Comparison of ENCODE assay signal across 14 cellular contexts in the genomic region with DNA sequence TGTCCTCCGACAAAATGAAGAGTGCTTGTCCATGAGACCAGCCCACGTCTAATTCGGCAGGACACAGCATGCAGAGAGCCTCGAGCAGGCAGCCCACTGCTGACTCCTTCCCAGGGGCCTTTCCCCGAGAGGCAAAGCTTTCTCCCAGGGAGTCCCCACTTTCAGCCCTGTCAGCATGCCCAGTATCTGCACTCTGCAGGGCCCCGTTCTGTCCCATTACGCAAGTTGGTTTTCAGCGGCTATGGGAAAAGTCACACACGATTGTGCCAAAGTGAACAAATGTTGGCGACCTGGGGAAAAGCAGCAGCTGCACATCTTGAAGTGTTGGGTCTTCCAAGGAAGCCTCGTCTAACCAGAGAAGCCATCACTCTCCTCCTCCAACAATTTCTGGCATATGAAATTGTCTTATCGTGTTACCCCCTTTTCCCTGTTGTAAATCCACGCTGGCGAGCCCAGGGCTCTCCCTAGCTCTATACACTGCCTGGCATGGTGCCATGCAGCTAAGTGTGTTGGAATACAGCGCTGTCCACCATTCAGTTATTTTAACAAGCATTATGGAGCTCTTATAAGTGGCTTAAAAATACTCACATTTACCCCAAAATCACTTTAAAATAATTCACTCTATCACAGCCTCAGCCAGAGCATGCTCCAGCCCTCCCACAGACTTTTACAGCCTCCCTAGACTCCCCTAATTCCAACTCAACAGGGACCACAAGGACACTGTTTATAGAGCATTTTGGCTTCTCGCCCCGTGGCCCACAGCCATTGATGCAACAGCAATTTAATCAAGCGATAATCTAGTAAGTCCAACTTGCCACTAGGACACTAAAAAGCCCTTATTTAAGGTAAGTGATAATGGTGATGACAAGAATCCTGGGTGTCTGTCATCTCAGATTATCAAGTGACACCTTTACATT. TPM values are rescaled to one million over a fixed set of nuclear protein-coding genes. Genes with fewer than 3 reads are reported as not detected.
DNase-seq lines count a peak whose midpoint lies in the region; ATAC-seq, FAIRE-seq and TF ChIP-seq lines count a peak whose summit lies in the region.
"Not testable (repeated sequence)": the region's sequence is repeated elsewhere in the genome, so short reads cannot be mapped to it uniquely, and the experiment has no call there.
"Had no signal": no experiment of that assay in that cellular context is flagged by ENCODE, and none has a peak within 500 bp of the region (broad histone marks: within the 10 kb centered on the region; RNA-seq: fewer than 3 reads in every experiment).

No MANE protein-coding gene starts in this region.

- not testable (repeated sequence) for H3K4me1 ChIP-seq in right cardiac atrium (ENCODE audit: control insufficient read depth, insufficient read depth, low read length); gastrocnemius medialis; aorta (ENCODE audit: control insufficient read depth in 1 of 2, insufficient read depth in 2 of 2, low read length in 2 of 2)

- H3K27ac ChIP-seq in right cardiac atrium (ENCODE audit: low read length); aorta (ENCODE audit: low read depth in 1 of 2, low read length in 2 of 2): not testable (repeated sequence)
- peak overlapping the region in 1 of 4 donors; percentile 33 for H3K27ac ChIP-seq in gastrocnemius medialis

- H3K4me3 ChIP-seq in bronchial epithelial cell (ENCODE audit: low read depth, low read length); right cardiac atrium (ENCODE audit: low read length); gastrocnemius medialis; aorta (ENCODE audit: low read length in 2 of 2): not testable (repeated sequence)

- TF ChIP-seq POLR2A in gastrocnemius medialis (IDR thresholded peaks at IDR 0.05), result not testable (repeated sequence)

- H3K4me1 Mint-ChIP-seq in T-helper 17 cell, neural crest cell: not testable (repeated sequence)

- H3K27ac Mint-ChIP-seq in T-helper 17 cell, result not testable (repeated sequence)
- H3K27ac Mint-ChIP-seq in neural crest cell (ENCODE audit: unreplicated experiment), result peak overlapping the region; percentile 16

- not testable (repeated sequence) for TF ChIP-seq CTCF in bronchial epithelial cell (IDR thresholded peaks at IDR 0.05; ENCODE audit: insufficient read depth, low read length, severe bottlenecking); neural crest cell (conservative IDR thresholded peaks at IDR 0.05); gastrocnemius medialis (IDR thresholded peaks at IDR 0.05 in 4 of 5, conservative IDR thresholded peaks at IDR 0.05 in 1 of 5)

- peaks cover 10% of the 10 kb centered on the region for H3K36me3 Mint-ChIP-seq in T-helper 17 cell (ENCODE audit: low read depth)
- not testable (repeated sequence) for H3K36me3 Mint-ChIP-seq in neural crest cell (ENCODE audit: low read depth)

- in situ Hi-C loops in gastrocnemius medialis (cut with MboI; ENCODE audit: low sequenced_read_pairs in 4 of 4), result loop anchor here in 1 of 4 donors (25.0 kb wide), 1 partner anchor 293 kb away; no protein-coding TSS in a partner anchor

- not testable (repeated sequence) for H3K36me3 ChIP-seq in bronchial epithelial cell (ENCODE audit: control insufficient read depth, insufficient read depth, low read length); gastrocnemius medialis; aorta (ENCODE audit: control insufficient read depth in 1 of 2, insufficient read depth in 2 of 2, low read length in 1 of 2)

- not testable (repeated sequence) for H3K9me3 Mint-ChIP-seq in neural crest cell

- H3K9me3 ChIP-seq in T-helper 17 cell (ENCODE audit: control insufficient read depth, low read length, poor library complexity, severe bottlenecking); right cardiac atrium (ENCODE audit: control insufficient read depth, low read length); gastrocnemius medialis; aorta (ENCODE audit: control insufficient read depth, low read length): not testable (repeated sequence)

- H3K4me3 Mint-ChIP-seq in T-helper 17 cell, result peak overlapping the region; percentile 36
- H3K4me3 Mint-ChIP-seq in neural crest cell, result not testable (repeated sequence)

- intact Hi-C loops in right cardiac atrium (cut with DNase I); gastrocnemius medialis (cut with DNase I; ENCODE audit: low total_unique reads); aorta (cut with DNase I): not testable (repeated sequence)

- H3K27me3 ChIP-seq in bronchial epithelial cell (ENCODE audit: control insufficient read depth, insufficient read depth, low read length); right cardiac atrium (ENCODE audit: control insufficient read depth, insufficient read depth); gastrocnemius medialis; aorta (ENCODE audit: control insufficient read depth in 1 of 2, insufficient read depth in 2 of 2, low read length in 1 of 2): not testable (repeated sequence)

- peak; percentile 93 for FAIRE-seq in bronchial epithelial cell (lab: Jason Lieb, UNC)

- not testable (repeated sequence) for ATAC-seq in T-helper 17 cell
- ATAC-seq in right cardiac atrium, result peak; percentile 50 to 70
- ATAC-seq in gastrocnemius medialis, result peak; percentile 45 to 62
- ATAC-seq in aorta (ENCODE audit: low FRiP score), result peak; percentile 53

- DNase-seq in T-helper 17 cell; bronchial epithelial cell (ENCODE audit: low read depth); neural crest cell (ENCODE audit: low read depth, low spot score); aorta: not testable (repeated sequence)
- DNase-seq in right cardiac atrium, result peak; percentile 43 to 60 (median 51)
- DNase-seq in gastrocnemius medialis, result peak in 1 of 2 donors; percentile 37

- H3K27me3 Mint-ChIP-seq in T-helper 17 cell; neural crest cell (ENCODE audit: low read depth): not testable (repeated sequence)

- 75% methylated on average over 14 of the region's 18 CpGs for WGBS in right cardiac atrium
- WGBS in aorta, 2 donors, result 90 to 92% methylated on average over 14 to 16 of the region's 18 CpGs

RNA-seq across cellular contexts. Expression of a gene that starts 8.5 kb away (rescaled TPM):
- total RNA-seq in T-helper 17 cell (1 to 10 TPM; 7.5 to 9.2 TPM), bronchial epithelial cell (19.2 and 24.2 TPM in 2 replicates), right cardiac atrium (100 to 1,000 TPM in 3 of 4 donors, 10 to 100 TPM in 1; 70.2 to 298 (median 139) TPM), neural crest cell (19.6 and 21.4 TPM in 2 replicates), gastrocnemius medialis (10 to 100 TPM in 3 of 4 donors, 1 to 10 TPM in 1; 9.2 to 23.1 (median 14.0) TPM), aorta (1 to 10 TPM; 8.9 to 9.1 TPM)
- polyA plus RNA-seq in right cardiac atrium (254 TPM), aorta (1 to 10 TPM; 3.6 to 4.1 TPM)

RNA-seq across cellular contexts. Expression of a gene that starts 16.6 kb away (rescaled TPM):
- total RNA-seq in T-helper 17 cell, result not detected
- not detected in 2 replicates for total RNA-seq in bronchial epithelial cell
- total RNA-seq in right cardiac atrium, result under 1 TPM in 1 of 4 donors, not detected in 3; 0.34 TPM
- 1.2 TPM for polyA plus RNA-seq in right cardiac atrium
- not detected in 2 replicates for total RNA-seq in neural crest cell
- 1 to 10 TPM in 1 of 4 donors, under 1 TPM in 2, not detected in 1; 0.27 to 1.1 (median 0.58) TPM for total RNA-seq in gastrocnemius medialis
- under 1 TPM in 1 of 2 donors, not detected in 1; 0.93 TPM for total RNA-seq in aorta
- polyA plus RNA-seq in aorta, result not detected
- total RNA-seq: A172; A673; Calu3; CD4-positive, alpha-beta memory T cell; Daoy; G401; H7 had no signal
- polyA plus RNA-seq: BJ had no signal
